Comparison of ENCODE assay signal across 32 cellular contexts in genomic region chr3:88283242-88283592, GRCh38.
"Had no signal": no experiment of that assay in that cellular context is flagged by ENCODE, and none has a peak within 500 bp of the region (broad histone marks: within the 10 kb centered on the region; RNA-seq: fewer than 3 reads in every experiment).

No MANE protein-coding gene starts in this region.

- H3K36me3 ChIP-seq: SJCRH30 had no signal

- DNase-seq: Karpas-422, MM.1S, MV-4-11, NCI-H1092, NCI-H1105, NCI-H1417 treated with DMSO at 0.1 percent for 48 hours, NCI-H1436 treated with DMSO at 0.1 percent for 48 hours, NCI-H1694 treated with DMSO at 0.1 percent for 48 hours, NCI-H187 treated with DMSO at 0.1 percent for 48 hours, NCI-H2029, NCI-H2081 treated with DMSO at 0.1 percent for 48 hours, NCI-H2107, NCI-H2171, NCI-H226, NCI-H446 treated with DMSO at 0.1 percent for 48 hours, NCI-H510A, NCI-H524, NCI-H526, NCI-H69, NCI-H748 treated with DMSO at 0.1 percent for 48 hours, NCI-H82, PC-9, SHP77, SIG-M5, SJCRH30, T-cell had no signal

- H3K36me3 Mint-ChIP-seq: T-cell had no signal

- H3K4me1 ChIP-seq: SJCRH30 had no signal

- H2AFZ ChIP-seq: PC-9 had no signal

- H3K9me3 ChIP-seq: SJCRH30 had no signal

- ATAC-seq: Panc1, Right ventricle myocardium inferior, SK-N-SH treated with all-trans-retinoic acid at 6 μM for 48 hours, T-cell had no signal

- H3K27ac ChIP-seq: KMS-11, PC-9, RWPE1, SJCRH30, SK-N-MC had no signal

- H3K27me3 ChIP-seq: SJCRH30 had no signal

- H3K4me3 Mint-ChIP-seq: T-cell had no signal

- H3K9me3 Mint-ChIP-seq: T-cell had no signal

- H3K4me1 Mint-ChIP-seq: T-cell had no signal

- H3K9ac ChIP-seq: KMS-11 had no signal

- H3K4me2 ChIP-seq: KMS-11, PC-9 had no signal

- H3K27ac Mint-ChIP-seq: T-cell had no signal

- H3K4me3 ChIP-seq: PC-9, SJCRH30 had no signal
